1 cellular context compared by ENCODE assay signal in genomic region chr19:55172741-55173140, GRCh38.
TF ChIP-seq lines count a peak whose summit lies in the region.

No MANE protein-coding gene starts in this region.

TF ChIP-seq in HepG2, 621 proteins besides CTCF, POLR2A, EP300 and RAD21:
- TF ChIP-seq ZNF549 (CRISPR knock-in tag; IDR thresholded peaks at IDR 0.05) (no peak), ZBTB2 (CRISPR knock-in tag; IDR thresholded peaks at IDR 0.05; ENCODE audit: low read depth) (no peak), RXRA (CRISPR knock-in tag; IDR thresholded peaks at IDR 0.05) (no peak), ZSCAN31 (CRISPR knock-in tag; IDR thresholded peaks at IDR 0.05; ENCODE audit: low read depth) (no peak), GATAD2A (CRISPR knock-in tag; IDR thresholded peaks at IDR 0.05) (no peak), ZNF501 (CRISPR knock-in tag; IDR thresholded peaks at IDR 0.05) (no peak), SAP130 (CRISPR knock-in tag; IDR thresholded peaks at IDR 0.05; ENCODE audit: low read depth) (no peak), SMARCC2 (IDR thresholded peaks at IDR 0.05) (no peak), SNAPC4 (CRISPR knock-in tag; IDR thresholded peaks at IDR 0.05) (no peak), ATF1 (CRISPR knock-in tag; IDR thresholded peaks at IDR 0.05) (no peak), ZNF841 (CRISPR knock-in tag; IDR thresholded peaks at IDR 0.05; ENCODE audit: borderline replicate concordance) (no peak)
TF ChIP-seq in HepG2: peak in this region for 0.
